8 cellular contexts compared by ENCODE assay signal in the genomic region with DNA sequence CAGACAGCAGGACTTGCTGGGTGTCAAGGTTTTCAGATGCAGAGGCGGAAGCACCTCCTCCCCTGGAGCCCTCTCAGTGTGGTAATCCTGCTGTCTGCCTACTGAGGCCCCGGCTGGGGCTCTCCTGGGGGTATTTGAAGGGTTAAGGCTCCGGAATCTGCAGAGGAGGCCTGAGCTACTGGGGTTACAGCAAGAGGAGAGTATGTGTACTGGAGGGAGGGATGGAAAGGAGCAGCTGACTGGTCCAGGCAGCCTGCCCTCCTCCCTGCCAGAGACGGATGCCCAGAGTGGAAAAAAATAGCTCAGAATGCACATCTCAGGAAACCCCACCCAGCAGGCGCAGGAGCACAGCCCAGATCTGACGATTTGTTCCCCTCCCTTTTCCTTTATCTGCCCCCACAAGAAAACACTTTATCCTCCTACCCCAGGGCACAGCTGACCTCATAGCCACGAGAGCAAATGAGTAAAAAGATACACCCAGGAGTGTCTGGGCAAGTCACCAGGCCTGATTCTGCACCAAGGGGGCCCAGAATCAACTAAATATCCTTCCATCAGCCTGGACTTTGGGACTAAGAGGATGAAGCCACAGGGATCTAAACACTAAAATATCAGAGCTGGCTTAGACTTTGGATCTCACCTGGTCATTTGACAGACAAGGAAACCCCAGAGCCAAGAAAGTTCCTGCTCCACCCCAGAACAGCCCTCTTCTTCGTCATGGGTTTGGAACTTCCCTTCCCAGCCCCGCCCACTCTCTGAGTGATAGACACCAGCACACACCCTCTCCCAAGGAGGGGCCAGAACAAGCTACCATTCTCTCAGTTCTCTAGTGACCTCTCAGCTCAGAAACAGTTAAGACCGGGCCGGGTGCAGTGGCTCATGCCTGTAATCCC. TPM values are rescaled to one million over a fixed set of nuclear protein-coding genes. Genes with fewer than 3 reads are reported as not detected.
DNase-seq lines count a peak whose midpoint lies in the region; ATAC-seq, FAIRE-seq and TF ChIP-seq lines count a peak whose summit lies in the region.

No MANE protein-coding gene starts in this region.

- DNase-seq in GM10266 (ENCODE audit: extremely low spot score) (peak; percentile 89), HFFc6 (peak; percentile 95), MV-4-11 (lab: John Stamatoyannopoulos, UW) (peak; percentile 91), colonic mucosa (peak; percentile 97), HepG2 (ENCODE audit: low spot score) (peak; percentile 96), NCI-H2171 treated with DMSO at 0.1 percent for 48 hours (lab: John Stamatoyannopoulos, UW) (no peak)
- DNase-seq in activated CD4-positive, alpha-beta T cell treated with anti-CD3 and anti-CD28 coated beads for 4 hours, result peak; percentile 79 to 80
- DNase-seq in stimulated activated CD4-positive, alpha-beta T cell treated with anti-CD3 and anti-CD28 coated beads, Interleukin-2, amount 100 ng/mL, for 48 hours, result peak; percentile 66 to 67

- peak in 1 of 2 experiments; percentile 50; a peak in 1 of 4 replicates for TF ChIP-seq EP300 in HepG2 (IDR thresholded peaks at IDR 0.05; ENCODE audit: low read depth in 2 of 2, low read length in 2 of 2)
- peak; percentile 9; the same call in 1 of the 2 replicates for TF ChIP-seq EP300 in HepG2 (CRISPR knock-in tag; IDR thresholded peaks at IDR 0.05; ENCODE audit: borderline replicate concordance)

- peaks cover 64% of the 10 kb centered on the region for H4K20me1 ChIP-seq in HepG2 (ENCODE audit: insufficient read depth, low read length)

- H3K36me3 Mint-ChIP-seq in HFFc6 (ENCODE audit: low read depth), result peaks cover 16% of the 10 kb centered on the region

- no peak for TF ChIP-seq CTCF in GM10266 (IDR thresholded peaks at IDR 0.05; ENCODE audit: control insufficient read depth, insufficient read depth, low read depth, missing control alignments)
- TF ChIP-seq CTCF in HFFc6 (IDR thresholded peaks at IDR 0.05), result no peak
- no peak for TF ChIP-seq CTCF in colonic mucosa (IDR thresholded peaks at IDR 0.05)
- no peak for TF ChIP-seq CTCF in HepG2 (CRISPR knock-in tag; IDR thresholded peaks at IDR 0.05)

- intact Hi-C loops in colonic mucosa (cut with DNase I), result no loop called here
- intact Hi-C loops in HepG2 (cut with micrococcal nuclease; ENCODE audit: unreplicated experiment), result loop anchor here (1.0 kb wide), 1 partner anchor 17 kb away; a partner anchor contains a TSS

- H3K9me3 ChIP-seq in colonic mucosa, result no peaks in the 10 kb centered on the region
- no peaks in the 10 kb centered on the region for H3K9me3 ChIP-seq in HepG2 (ENCODE audit: low read length)

- H3K4me1 Mint-ChIP-seq in HFFc6 (ENCODE audit: low read depth), result peaks cover 92% of the 10 kb centered on the region

- H3K4me3 Mint-ChIP-seq in HFFc6, result peak overlapping the region; percentile 93

- peaks cover 3% of the 10 kb centered on the region for H3K36me3 ChIP-seq in colonic mucosa
- H3K36me3 ChIP-seq in HepG2 (replicated peaks in 1 of 2; ENCODE audit: control insufficient read depth in 1 of 2, insufficient read depth in 2 of 2, low read length in 2 of 2), result peaks cover 10 to 21% of the 10 kb centered on the region in 2 experiments

- peaks cover 5% of the 10 kb centered on the region for H3K27me3 Mint-ChIP-seq in HFFc6 (ENCODE audit: insufficient read depth)

- no peak; a peak in 1 of 4 replicates for TF ChIP-seq POLR2A in HepG2 (IDR thresholded peaks at IDR 0.05; ENCODE audit: insufficient read depth in 1 of 2, low read depth in 2 of 2, low read length in 2 of 2)

- CTCF ChIA-PET in HepG2 (lab: Yijun Ruan, JAX; ENCODE audit: low intra/inter-chr PET ratio, low total read pairs), result interaction anchor here (0.8 kb wide), 1 partner anchor 14 kb away, joined by 3 read pairs; no protein-coding TSS in a partner anchor

- H3K4me2 ChIP-seq in HepG2 (ENCODE audit: low read depth, low read length), result peak overlapping the region; percentile 67

- in situ Hi-C loops in HepG2 (cut with HindIII; ENCODE audit: extremely low pct_ligation_motif_present, low pct_unique_long_range_greater_than_20kb), result no loop called here

- peak; percentile 67 for ATAC-seq in HepG2

- 29% methylated on average over 11 of the region's 11 CpGs for WGBS in HepG2 (ENCODE audit: low lambda C conversion rate)

- POLR2A ChIA-PET in HepG2 (lab: Yijun Ruan, JAX), result interaction anchor here (0.7 to 6.7 kb wide), 19 partner anchors 9 to 158 kb away, joined by 3 to 121 read pairs (median 6); a partner anchor contains a TSS

- H3K9ac ChIP-seq in colonic mucosa (ENCODE audit: low read depth in 2 of 2, low read length in 2 of 2) (peak overlapping the region; percentile 81 to 92), HepG2 (ENCODE audit: insufficient read depth, low read depth, low read length) (peak overlapping the region; percentile 55)

- H3K4me1 ChIP-seq in colonic mucosa, result peaks cover 43% of the 10 kb centered on the region
- H3K4me1 ChIP-seq in HepG2 (ENCODE audit: insufficient read depth, low read length), result peaks cover 76% of the 10 kb centered on the region

- H3K27ac Mint-ChIP-seq in HFFc6, result peak overlapping the region; percentile 100

- H3K27ac ChIP-seq in colonic mucosa (peak overlapping the region; percentile 98), HepG2 (ENCODE audit: extremely low read length, insufficient read depth, low read length) (peak overlapping the region; percentile 64)

- peak; percentile 84 for FAIRE-seq in HepG2 (lab: Jason Lieb, UNC)

- BruUV-seq in HepG2 (replicated peaks; lab: Mats Ljungman, UMichigan), result no TSS peak

- H3K9me3 Mint-ChIP-seq in HFFc6, result no peaks in the 10 kb centered on the region

- no peak overlapping the region for H2AFZ ChIP-seq in HepG2 (ENCODE audit: low read length)

- no peak for TF ChIP-seq RAD21 in HepG2 (CRISPR knock-in tag; IDR thresholded peaks at IDR 0.05)

- peaks cover 80% of the 10 kb centered on the region for H3K79me2 ChIP-seq in HepG2 (ENCODE audit: insufficient read depth, low read length)

- H3K4me3 ChIP-seq in colonic mucosa (peak overlapping the region; percentile 32), HepG2 (replicated peaks in 1 of 3; ENCODE audit: insufficient read depth in 1 of 3, low read depth in 2 of 3, low read length in 3 of 3) (peak overlapping the region in 1 of 3 experiments; percentile 43; a peak in 2 of 6 replicates)

- H3K27me3 ChIP-seq in colonic mucosa (no peaks in the 10 kb centered on the region), HepG2 (ENCODE audit: control insufficient read depth in 1 of 2, insufficient read depth in 2 of 2, low read length in 2 of 2) (no peaks in the 10 kb centered on the region; a peak in 1 of 5 replicates)

RNA-seq across cellular contexts. Expression of a gene that starts 5.5 kb away (rescaled TPM):
- total RNA-seq in HFFc6 (2021; fragmentation: NEBNext Ultra II Directional; extraction: Animal tissue kit (Norgen Biotek cat#: 25700)), result 100 to 1,000 TPM; 163 to 187 (median 176) TPM
- 100 to 1,000 TPM; 273 to 375 TPM for total RNA-seq in colonic mucosa
- 69.7 and 139 TPM in 2 replicates for total RNA-seq in HepG2 (2016; rRNA removed; fragmentation: Illumina TruSeq; extraction: Trizol)
- total RNA-seq in HepG2 (2016; cell fraction: cytosol; rRNA removed; fragmentation: Illumina TruSeq; extraction: Trizol; ENCODE audit: low read depth), result 37.2 and 38.6 TPM in 2 replicates
- 57.8 and 142 TPM in 2 replicates for total RNA-seq in HepG2 (2016; cell fraction: insoluble cytoplasmic fraction; rRNA removed; fragmentation: Illumina TruSeq; extraction: Trizol)
- 88.3 and 90.4 TPM in 2 replicates for total RNA-seq in HepG2 (2016; cell fraction: membrane; rRNA removed; fragmentation: Illumina TruSeq; extraction: Trizol)
- total RNA-seq in HepG2 (2016; cell fraction: nucleus; rRNA removed; fragmentation: Illumina TruSeq; extraction: Trizol), result 108 and 128 TPM in 2 replicates
- 127 and 181 TPM in 2 replicates for polyA plus RNA-seq in HepG2 (2011; rRNA removed)
- polyA plus RNA-seq in HepG2 (2011; cell fraction: cytosol; rRNA removed), result 146 and 187 TPM in 2 replicates
- 207 and 243 TPM in 2 replicates for polyA plus RNA-seq in HepG2 (2011; cell fraction: nucleus; rRNA removed)
- 254 and 390 TPM in 2 replicates for polyA plus RNA-seq in HepG2 (2012)
- polyA plus RNA-seq in HepG2 (2016; cell fraction: cytosol; fragmentation: Illumina TruSeq; extraction: Trizol; ENCODE audit: low read depth), result 33.9 and 35.7 TPM in 2 replicates
- 56.2 and 61.3 TPM in 2 replicates for polyA plus RNA-seq in HepG2 (2016; cell fraction: insoluble cytoplasmic fraction; fragmentation: Illumina TruSeq; extraction: Trizol; ENCODE audit: low read depth)
- 62.1 and 66.4 TPM in 2 replicates for polyA plus RNA-seq in HepG2 (2016; cell fraction: membrane; fragmentation: Illumina TruSeq; extraction: Trizol; ENCODE audit: low read depth)
- 152 and 156 TPM in 2 replicates for polyA plus RNA-seq in HepG2 (2016; cell fraction: nucleus; fragmentation: Illumina TruSeq; extraction: Trizol; ENCODE audit: insufficient read depth, low read depth)
- polyA minus RNA-seq in HepG2 (2011; rRNA and poly(A)+ RNA removed; ENCODE audit: low replicate concordance), result 19.4 and 315 TPM in 2 replicates
- 88.2 and 133 TPM in 2 replicates for polyA minus RNA-seq in HepG2 (2011; cell fraction: cytosol; rRNA and poly(A)+ RNA removed)
- polyA minus RNA-seq in HepG2 (2011; cell fraction: nucleus; rRNA and poly(A)+ RNA removed), result 37.2 and 64.6 TPM in 2 replicates

RNA-seq across cellular contexts. Expression of a gene that starts 16.5 kb away (rescaled TPM):
- total RNA-seq in HFFc6 (2021; fragmentation: NEBNext Ultra II Directional; extraction: Animal tissue kit (Norgen Biotek cat#: 25700)), result 10 to 100 TPM; 50.8 to 62.8 (median 57.7) TPM
- total RNA-seq in colonic mucosa (100 to 1,000 TPM; 109 to 136 TPM), HepG2 (2016; rRNA removed; fragmentation: Illumina TruSeq; extraction: Trizol) (50.0 and 55.9 TPM in 2 replicates)
- total RNA-seq in HepG2 (2016; cell fraction: cytosol; rRNA removed; fragmentation: Illumina TruSeq; extraction: Trizol; ENCODE audit: low read depth), result 21.6 and 27.3 TPM in 2 replicates
- 48.3 and 59.8 TPM in 2 replicates for total RNA-seq in HepG2 (2016; cell fraction: insoluble cytoplasmic fraction; rRNA removed; fragmentation: Illumina TruSeq; extraction: Trizol)
- total RNA-seq in HepG2 (2016; cell fraction: membrane; rRNA removed; fragmentation: Illumina TruSeq; extraction: Trizol), result 30.6 and 30.7 TPM in 2 replicates
- total RNA-seq in HepG2 (2016; cell fraction: nucleus; rRNA removed; fragmentation: Illumina TruSeq; extraction: Trizol), result 34.2 and 39.5 TPM in 2 replicates
- polyA plus RNA-seq in HepG2 (2011; rRNA removed), result 78.0 and 80.4 TPM in 2 replicates
- 48.4 and 76.6 TPM in 2 replicates for polyA plus RNA-seq in HepG2 (2011; cell fraction: cytosol; rRNA removed)
- polyA plus RNA-seq in HepG2 (2011; cell fraction: nucleus; rRNA removed), result 76.3 and 77.5 TPM in 2 replicates
- polyA plus RNA-seq in HepG2 (2012), result 59.5 and 60.9 TPM in 2 replicates
- 24.9 and 29.3 TPM in 2 replicates for polyA plus RNA-seq in HepG2 (2016; cell fraction: cytosol; fragmentation: Illumina TruSeq; extraction: Trizol; ENCODE audit: low read depth)
- polyA plus RNA-seq in HepG2 (2016; cell fraction: insoluble cytoplasmic fraction; fragmentation: Illumina TruSeq; extraction: Trizol; ENCODE audit: low read depth), result 58.0 and 59.1 TPM in 2 replicates
- polyA plus RNA-seq in HepG2 (2016; cell fraction: membrane; fragmentation: Illumina TruSeq; extraction: Trizol; ENCODE audit: low read depth), result 31.6 and 35.4 TPM in 2 replicates
- polyA plus RNA-seq in HepG2 (2016; cell fraction: nucleus; fragmentation: Illumina TruSeq; extraction: Trizol; ENCODE audit: insufficient read depth, low read depth), result 73.5 and 80.9 TPM in 2 replicates
- polyA minus RNA-seq in HepG2 (2011; rRNA and poly(A)+ RNA removed; ENCODE audit: low replicate concordance), result 33.3 and 44.2 TPM in 2 replicates
- polyA minus RNA-seq in HepG2 (2011; cell fraction: cytosol; rRNA and poly(A)+ RNA removed), result 15.5 and 20.7 TPM in 2 replicates
- polyA minus RNA-seq in HepG2 (2011; cell fraction: nucleus; rRNA and poly(A)+ RNA removed), result 9.7 and 10.9 TPM in 2 replicates

RNA-seq across cellular contexts. Expression of a gene that starts 16.9 kb away (rescaled TPM):
- total RNA-seq in HFFc6 (2021; fragmentation: NEBNext Ultra II Directional; extraction: Animal tissue kit (Norgen Biotek cat#: 25700)), result 10 to 100 TPM; 71.6 to 91.3 (median 80.4) TPM
- total RNA-seq in colonic mucosa, result 100 to 1,000 TPM in 1 of 2 donors, 10 to 100 TPM in 1; 96.1 to 137 TPM
- 186 and 241 TPM in 2 replicates for total RNA-seq in HepG2 (2016; rRNA removed; fragmentation: Illumina TruSeq; extraction: Trizol)
- 26.6 and 29.2 TPM in 2 replicates for total RNA-seq in HepG2 (2016; cell fraction: cytosol; rRNA removed; fragmentation: Illumina TruSeq; extraction: Trizol; ENCODE audit: low read depth)
- 202 and 247 TPM in 2 replicates for total RNA-seq in HepG2 (2016; cell fraction: insoluble cytoplasmic fraction; rRNA removed; fragmentation: Illumina TruSeq; extraction: Trizol)
- 56.8 and 59.3 TPM in 2 replicates for total RNA-seq in HepG2 (2016; cell fraction: membrane; rRNA removed; fragmentation: Illumina TruSeq; extraction: Trizol)
- total RNA-seq in HepG2 (2016; cell fraction: nucleus; rRNA removed; fragmentation: Illumina TruSeq; extraction: Trizol), result 85.4 and 91.7 TPM in 2 replicates
- 110 and 119 TPM in 2 replicates for polyA plus RNA-seq in HepG2 (2011; rRNA removed)
- 138 and 202 TPM in 2 replicates for polyA plus RNA-seq in HepG2 (2011; cell fraction: cytosol; rRNA removed)
- polyA plus RNA-seq in HepG2 (2011; cell fraction: nucleus; rRNA removed), result 161 and 181 TPM in 2 replicates
- 99.2 and 104 TPM in 2 replicates for polyA plus RNA-seq in HepG2 (2012)
- 13.9 and 16.0 TPM in 2 replicates for polyA plus RNA-seq in HepG2 (2016; cell fraction: cytosol; fragmentation: Illumina TruSeq; extraction: Trizol; ENCODE audit: low read depth)
- 224 and 231 TPM in 2 replicates for polyA plus RNA-seq in HepG2 (2016; cell fraction: insoluble cytoplasmic fraction; fragmentation: Illumina TruSeq; extraction: Trizol; ENCODE audit: low read depth)
- 30.9 and 33.2 TPM in 2 replicates for polyA plus RNA-seq in HepG2 (2016; cell fraction: membrane; fragmentation: Illumina TruSeq; extraction: Trizol; ENCODE audit: low read depth)
- 127 and 131 TPM in 2 replicates for polyA plus RNA-seq in HepG2 (2016; cell fraction: nucleus; fragmentation: Illumina TruSeq; extraction: Trizol; ENCODE audit: insufficient read depth, low read depth)
- polyA minus RNA-seq in HepG2 (2011; rRNA and poly(A)+ RNA removed; ENCODE audit: low replicate concordance), result 41.5 and 143 TPM in 2 replicates
- polyA minus RNA-seq in HepG2 (2011; cell fraction: cytosol; rRNA and poly(A)+ RNA removed), result 58.2 and 63.3 TPM in 2 replicates
- polyA minus RNA-seq in HepG2 (2011; cell fraction: nucleus; rRNA and poly(A)+ RNA removed), result 39.9 and 43.6 TPM in 2 replicates

RNA-seq across cellular contexts. Expression of a gene that starts 26.0 kb away (rescaled TPM):
- under 1 TPM in 5 of 6 experiments, not detected in 1; 0.10 to 0.17 (median 0.12) TPM for total RNA-seq in HFFc6 (2021; fragmentation: NEBNext Ultra II Directional; extraction: Animal tissue kit (Norgen Biotek cat#: 25700))
- total RNA-seq in colonic mucosa, result 1 to 10 TPM; 1.1 to 1.3 TPM
- 0.09 TPM in 1 of 2 replicates, not detected in the other for total RNA-seq in HepG2 (2016; rRNA removed; fragmentation: Illumina TruSeq; extraction: Trizol)
- total RNA-seq in HepG2 (2016; cell fraction: cytosol; rRNA removed; fragmentation: Illumina TruSeq; extraction: Trizol; ENCODE audit: low read depth), result not detected in 2 replicates
- 0.15 TPM in 1 of 2 replicates, not detected in the other for total RNA-seq in HepG2 (2016; cell fraction: insoluble cytoplasmic fraction; rRNA removed; fragmentation: Illumina TruSeq; extraction: Trizol)
- total RNA-seq in HepG2 (2016; cell fraction: membrane; rRNA removed; fragmentation: Illumina TruSeq; extraction: Trizol), result 0.17 TPM in 1 of 2 replicates, not detected in the other
- total RNA-seq in HepG2 (2016; cell fraction: nucleus; rRNA removed; fragmentation: Illumina TruSeq; extraction: Trizol), result 0.25 and 0.38 TPM in 2 replicates
- 0.05 and 0.09 TPM in 2 replicates for polyA plus RNA-seq in HepG2 (2011; rRNA removed)
- 0.05 and 0.12 TPM in 2 replicates for polyA plus RNA-seq in HepG2 (2011; cell fraction: cytosol; rRNA removed)
- 0.45 and 0.68 TPM in 2 replicates for polyA plus RNA-seq in HepG2 (2011; cell fraction: nucleus; rRNA removed)
- polyA plus RNA-seq in HepG2 (2012), result 0.09 and 0.11 TPM in 2 replicates
- polyA plus RNA-seq in HepG2 (2016; cell fraction: cytosol; fragmentation: Illumina TruSeq; extraction: Trizol; ENCODE audit: low read depth), result 0.08 and 0.22 TPM in 2 replicates
- 0.16 TPM in 1 of 2 replicates, not detected in the other for polyA plus RNA-seq in HepG2 (2016; cell fraction: insoluble cytoplasmic fraction; fragmentation: Illumina TruSeq; extraction: Trizol; ENCODE audit: low read depth)
- 0.22 and 0.27 TPM in 2 replicates for polyA plus RNA-seq in HepG2 (2016; cell fraction: membrane; fragmentation: Illumina TruSeq; extraction: Trizol; ENCODE audit: low read depth)
- polyA plus RNA-seq in HepG2 (2016; cell fraction: nucleus; fragmentation: Illumina TruSeq; extraction: Trizol; ENCODE audit: insufficient read depth, low read depth), result not detected in 2 replicates
- 0.12 and 1.2 TPM in 2 replicates for polyA minus RNA-seq in HepG2 (2011; rRNA and poly(A)+ RNA removed; ENCODE audit: low replicate concordance)
- not detected in 2 replicates for polyA minus RNA-seq in HepG2 (2011; cell fraction: cytosol; rRNA and poly(A)+ RNA removed)
- 1.2 and 1.5 TPM in 2 replicates for polyA minus RNA-seq in HepG2 (2011; cell fraction: nucleus; rRNA and poly(A)+ RNA removed)
